In the genomic region with DNA sequence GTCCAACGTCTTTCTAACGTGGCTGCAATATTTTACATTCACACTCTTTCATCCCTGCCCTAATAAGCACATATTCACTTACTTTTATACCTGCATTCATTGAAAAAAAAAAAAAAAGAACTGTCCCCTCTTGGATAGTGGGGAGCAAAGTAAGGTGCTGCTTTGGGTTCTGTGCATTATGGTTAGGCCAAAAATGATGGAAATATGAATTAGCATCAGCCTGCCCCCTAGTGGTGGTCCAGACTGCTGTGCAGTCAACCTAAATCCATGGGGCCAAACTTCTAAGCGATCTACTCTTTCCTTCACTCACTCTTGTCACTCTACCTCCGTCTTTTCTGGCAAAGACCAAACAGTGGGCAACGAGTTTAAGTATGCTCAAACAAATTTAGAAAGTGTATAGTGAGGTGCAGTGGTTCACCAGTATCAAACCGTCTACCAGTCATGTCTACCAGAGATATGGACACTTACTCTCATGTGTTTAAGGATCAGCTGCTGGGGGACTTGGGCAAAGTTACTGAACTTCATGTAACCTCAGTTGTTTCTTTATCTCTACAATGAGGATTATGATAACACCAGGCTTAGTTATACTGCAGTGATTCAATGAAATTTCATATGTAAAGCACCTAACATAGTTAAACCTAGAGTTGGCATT, we compare ENCODE assay signal across 8 cellular contexts.
DNase-seq lines count a peak whose midpoint lies in the region; ATAC-seq, FAIRE-seq and TF ChIP-seq lines count a peak whose summit lies in the region.

No MANE protein-coding gene starts in this region.

- intact Hi-C loops in ascending aorta (cut with DNase I) (no loop called here), lower leg skin (cut with DNase I; ENCODE audit: low total_unique reads) (no loop called here)

- WGBS in lower leg skin, 2 donors: 63 to 71% methylated on average over 6 of the region's 6 CpGs

- H3K4me3 ChIP-seq in NB4 (ENCODE audit: low read depth, low read length) (no peak overlapping the region), ascending aorta (no peak overlapping the region), lower leg skin (ENCODE audit: low read depth, poor library complexity, severe bottlenecking) (no peak overlapping the region)

- peak; percentile 88 for FAIRE-seq in GM12892 (lab: Jason Lieb, UNC)

- no peaks in the 10 kb centered on the region for H3K36me3 ChIP-seq in ascending aorta

- no peaks in the 10 kb centered on the region for H3K4me1 ChIP-seq in ascending aorta

- TF ChIP-seq CTCF in NB4 (IDR thresholded peaks at IDR 0.05; ENCODE audit: low read depth, low read length) (peak; percentile 70), ascending aorta (IDR thresholded peaks at IDR 0.05) (peak in 2 of 3 experiments; percentile 29 to 39), lower leg skin (IDR thresholded peaks at IDR 0.05) (no peak)

- no peaks in the 10 kb centered on the region for H3K27me3 ChIP-seq in ascending aorta

- ATAC-seq in HG02642 (IDR thresholded peaks at IDR 0.05; ENCODE audit: poor library complexity, unreplicated experiment): peak; percentile 77

- TF ChIP-seq POLR2A in GM12892 (IDR thresholded peaks at IDR 0.05; ENCODE audit: low read depth, low read length) (no peak), NB4 (IDR thresholded peaks at IDR 0.05; ENCODE audit: extremely low read depth, insufficient read length) (no peak), lower leg skin (IDR thresholded peaks at IDR 0.05) (no peak)

- H3K27ac ChIP-seq in ascending aorta: no peak overlapping the region

- no peaks in the 10 kb centered on the region for H3K9me3 ChIP-seq in ascending aorta

- DNase-seq in AG08395 (ENCODE audit: low spot score): peak; percentile 1
- no peak for DNase-seq in GM12892 (ENCODE audit: insufficient read length)
- peak; percentile 50 for DNase-seq in NB4 (ENCODE audit: low read depth)
- DNase-seq in ascending aorta (ENCODE audit: low spot score in 2 of 2): no peak
- peak; percentile 22 for DNase-seq in left kidney (ENCODE audit: low read depth, low spot score)
- peak; percentile 62 for DNase-seq in superior temporal gyrus (ENCODE audit: extremely low spot score)
- no peak for DNase-seq in lower leg skin (ENCODE audit: low spot score in 2 of 2)

Comparison
In these comparisons a context has a peak if more than half of its experiments do, and no peak if none do; other contexts are left out.
1. DNase-seq: peak in AG08395 (single experiment), NB4 (single experiment), left kidney (single experiment) and superior temporal gyrus (single experiment); none in GM12892 (single experiment), ascending aorta (0 of 2) and lower leg skin (0 of 2).
2. CTCF ChIP-seq: peak in NB4 (single experiment) and ascending aorta (2 of 3); none in lower leg skin (0 of 3).